ENCODE assay signal across 16 cellular contexts in the genomic region with DNA sequence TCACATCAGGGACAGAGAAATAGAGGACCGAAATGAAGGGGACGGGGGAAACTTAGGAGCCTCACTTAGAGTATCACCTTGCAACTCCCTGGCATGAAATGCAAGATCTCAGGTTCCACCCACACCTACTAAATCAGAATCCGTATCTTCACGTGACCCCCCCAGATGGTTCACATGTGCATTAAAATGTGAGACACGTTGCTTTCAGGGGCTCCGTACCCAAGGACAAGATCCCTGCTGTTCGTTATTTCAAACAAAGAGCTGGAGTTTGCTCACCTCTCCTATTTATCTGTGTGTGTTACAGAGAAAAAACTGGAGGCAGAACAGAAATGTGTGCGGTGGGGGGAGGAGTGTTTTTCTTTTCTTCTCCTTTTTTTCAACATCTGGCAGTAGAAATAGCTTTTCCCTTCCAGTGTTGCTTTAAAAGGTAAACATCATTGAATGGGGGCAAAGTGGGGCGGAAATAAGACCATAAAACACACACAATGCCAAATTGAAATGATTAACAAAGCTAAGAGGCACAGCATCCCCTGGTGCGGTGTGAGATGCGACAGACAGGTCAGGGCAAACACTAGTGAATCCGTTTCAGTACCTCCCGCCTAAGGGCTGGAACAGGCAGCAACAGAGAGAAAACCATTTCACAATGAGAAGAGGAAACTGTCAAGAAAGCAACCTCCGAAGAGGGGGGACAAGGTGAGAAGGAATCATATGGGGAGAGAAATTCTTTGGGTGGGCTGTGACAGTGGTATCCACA.
DNase-seq lines count a peak whose midpoint lies in the region; ATAC-seq and FAIRE-seq lines count a peak whose summit lies in the region.
"Had no signal": no experiment of that assay in that cellular context is flagged by ENCODE, and none has a peak within 500 bp of the region (broad histone marks: within the 10 kb centered on the region; RNA-seq: fewer than 3 reads in every experiment).

No MANE protein-coding gene starts in this region.

- no peak for FAIRE-seq in frontal cortex (lab: Jason Lieb, UNC)
- FAIRE-seq: kidney had no signal

- no peaks in the 10 kb centered on the region for H3K4me1 Mint-ChIP-seq in natural killer cell treated with Interleukin-12 subunit alpha and Interleukin-12 subunit beta and Interleukin-15 and Interleukin-18, amount 100 ng/mL, for 72 hours (ENCODE audit: low read depth in 2 of 2)
- H3K4me1 Mint-ChIP-seq: activated naive CD8-positive, alpha-beta T cell treated with anti-CD3 and anti-CD28 coated beads, Interleukin-2, amount 10 ng/mL, durations not matched to agents 7 days and 5 days had no signal

- H3K27ac Mint-ChIP-seq in natural killer cell treated with Interleukin-12 subunit alpha and Interleukin-12 subunit beta and Interleukin-15 and Interleukin-18, amount 100 ng/mL, for 72 hours: no peak overlapping the region
- H3K27ac Mint-ChIP-seq: activated CD8-positive, alpha-beta T cell treated with anti-CD3 and anti-CD28 coated beads for 36 hours; activated naive CD8-positive, alpha-beta T cell treated with anti-CD3 and anti-CD28 coated beads, Interleukin-2, amount 10 ng/mL, durations not matched to agents 7 days and 5 days had no signal

- DNase-seq in DMS153 treated with DMSO at 0.1 percent for 48 hours (lab: John Stamatoyannopoulos, UW; ENCODE audit: unreplicated experiment): peak; percentile 91
- DNase-seq in NCI-H1417 treated with DMSO at 0.1 percent for 48 hours (lab: John Stamatoyannopoulos, UW): peak; percentile 62
- peak; percentile 99 for DNase-seq in NCI-H69 (lab: John Stamatoyannopoulos, UW)
- DNase-seq in left colon: no peak
- DNase-seq in T-helper 9 cell: no peak
- DNase-seq in natural killer cell treated with Interleukin-12 subunit alpha and Interleukin-12 subunit beta and Interleukin-15 and Interleukin-18, amount 100 ng/mL, for 72 hours (ENCODE audit: low spot score): no peak
- no peak for DNase-seq in frontal cortex (ENCODE audit: low spot score in 2 of 2)
- DNase-seq: activated CD8-positive, alpha-beta T cell treated with anti-CD3 and anti-CD28 coated beads for 36 hours; activated naive CD8-positive, alpha-beta T cell treated with anti-CD3 and anti-CD28 coated beads, Interleukin-2, amount 10 ng/mL, durations not matched to agents 7 days and 5 days; effector CD4-positive, alpha-beta T cell; heart right ventricle; kidney; Peyer's patch; sigmoid colon had no signal

- H3K36me3 Mint-ChIP-seq in natural killer cell treated with Interleukin-12 subunit alpha and Interleukin-12 subunit beta and Interleukin-15 and Interleukin-18, amount 100 ng/mL, for 72 hours: no peaks in the 10 kb centered on the region
- H3K36me3 Mint-ChIP-seq: activated naive CD8-positive, alpha-beta T cell treated with anti-CD3 and anti-CD28 coated beads, Interleukin-2, amount 10 ng/mL, durations not matched to agents 7 days and 5 days had no signal

- H3K27me3 Mint-ChIP-seq in natural killer cell treated with Interleukin-12 subunit alpha and Interleukin-12 subunit beta and Interleukin-15 and Interleukin-18, amount 100 ng/mL, for 72 hours: no peaks in the 10 kb centered on the region
- H3K27me3 Mint-ChIP-seq: activated naive CD8-positive, alpha-beta T cell treated with anti-CD3 and anti-CD28 coated beads, Interleukin-2, amount 10 ng/mL, durations not matched to agents 7 days and 5 days had no signal

- no peak overlapping the region for H3K4me3 Mint-ChIP-seq in natural killer cell treated with Interleukin-12 subunit alpha and Interleukin-12 subunit beta and Interleukin-15 and Interleukin-18, amount 100 ng/mL, for 72 hours
- H3K4me3 Mint-ChIP-seq: activated CD8-positive, alpha-beta T cell treated with anti-CD3 and anti-CD28 coated beads for 36 hours; activated naive CD8-positive, alpha-beta T cell treated with anti-CD3 and anti-CD28 coated beads, Interleukin-2, amount 10 ng/mL, durations not matched to agents 7 days and 5 days had no signal

- intact Hi-C loops in left colon (cut with DNase I, micrococcal nuclease): no loop called here

- peak; percentile 54 for ATAC-seq in left colon
- no peak for ATAC-seq in natural killer cell treated with Interleukin-12 subunit alpha and Interleukin-12 subunit beta and Interleukin-15 and Interleukin-18, amount 100 ng/mL, for 72 hours
- no peak for ATAC-seq in HG03354 (IDR thresholded peaks at IDR 0.05; ENCODE audit: poor library complexity, severe bottlenecking, unreplicated experiment)
- ATAC-seq: activated CD8-positive, alpha-beta T cell treated with anti-CD3 and anti-CD28 coated beads for 36 hours; HCT116; heart right ventricle had no signal

- peaks cover 18% of the 10 kb centered on the region for H3K9me3 Mint-ChIP-seq in natural killer cell treated with Interleukin-12 subunit alpha and Interleukin-12 subunit beta and Interleukin-15 and Interleukin-18, amount 100 ng/mL, for 72 hours
- H3K9me3 Mint-ChIP-seq: activated CD8-positive, alpha-beta T cell treated with anti-CD3 and anti-CD28 coated beads for 36 hours had no signal

Comparison
In these comparisons a context has a peak if more than half of its experiments do, and no peak if none do; other contexts are left out.
1. DNase-seq: peak in DMS153 treated with DMSO at 0.1 percent for 48 hours (single experiment), NCI-H1417 treated with DMSO at 0.1 percent for 48 hours (single experiment) and NCI-H69 (single experiment); none in left colon (0 of 2), T-helper 9 cell (single experiment), natural killer cell treated with Interleukin-12 subunit alpha and Interleukin-12 subunit beta and Interleukin-15 and Interleukin-18, amount 100 ng/mL, for 72 hours (single experiment) and frontal cortex (0 of 2).